ENCODE assay signal across 8 cellular contexts in the genomic region with DNA sequence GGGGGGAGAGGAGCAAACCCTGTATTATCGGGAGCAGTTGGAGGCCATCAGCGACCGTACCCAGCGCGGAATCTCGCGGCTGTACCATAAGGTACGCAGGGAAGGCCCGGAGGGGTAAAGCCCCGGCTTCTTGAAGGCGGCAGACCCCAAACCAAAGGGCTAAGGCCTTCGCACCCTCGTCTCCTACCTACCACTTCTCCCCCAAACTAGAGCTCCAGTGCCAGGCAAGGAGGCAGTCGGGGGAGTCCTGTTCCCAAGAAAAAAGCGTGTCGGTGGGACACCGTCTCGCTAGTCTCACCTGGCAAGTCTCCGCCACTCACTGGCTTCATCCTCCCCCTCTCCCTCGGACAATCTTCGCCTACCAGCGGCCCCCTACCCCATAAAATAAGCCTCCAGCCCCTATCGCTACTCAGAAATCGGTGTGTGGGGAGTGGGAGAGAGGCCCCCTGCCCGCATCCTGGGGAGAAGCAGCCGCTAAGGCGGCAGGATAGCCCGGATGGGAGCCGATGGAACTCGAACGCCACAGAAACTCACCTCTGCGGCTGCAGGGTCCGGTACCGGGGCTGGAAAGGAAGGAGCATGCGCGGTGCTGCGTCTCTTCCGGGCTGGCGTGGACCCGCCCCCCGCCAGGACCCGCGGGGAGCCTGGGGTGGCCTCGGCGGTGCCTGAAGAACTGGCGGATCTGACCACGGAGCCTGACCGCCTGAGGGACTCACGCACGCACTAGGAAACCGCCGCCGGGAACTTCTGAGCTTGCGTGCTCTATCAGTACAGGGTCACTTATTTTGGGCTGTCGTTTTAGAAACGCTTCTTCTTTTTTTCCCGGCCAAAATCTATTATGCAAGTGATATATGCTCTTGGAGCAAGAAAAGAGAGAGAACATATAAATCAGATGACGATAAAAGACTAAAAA. TPM values are rescaled to one million over a fixed set of nuclear protein-coding genes. Genes with fewer than 3 reads are reported as not detected.
DNase-seq lines count a peak whose midpoint lies in the region; ATAC-seq and TF ChIP-seq lines count a peak whose summit lies in the region.

A gene (minus strand): TSS at position 572 of the 913 bp plus-strand sequence. CDS start 848 bp downstream, outside the sequence.

- H3K9me3 ChIP-seq in AG04450 (ENCODE audit: control insufficient read depth, insufficient read depth, low read length), result peaks cover 1% of the 10 kb centered on the region

- H3K27me3 ChIP-seq in AG04450 (ENCODE audit: control insufficient read depth, insufficient read depth, low read length), result no peaks in the 10 kb centered on the region

- H3K4me3 ChIP-seq in AG04450 (ENCODE audit: low read depth, low read length), result peak within 1 kb of the TSS; percentile 99

- POLR2A ChIA-PET in AG04450 (lab: Yijun Ruan, JAX), result interaction anchor here (0.6 to 1.8 kb wide), 12 partner anchors 10 to 230 kb away, joined by 3 to 30 read pairs (median 4); a partner anchor contains a TSS

- H3K27ac ChIP-seq in AG04450 (ENCODE audit: low read depth, low read length), result peak within 1 kb of the TSS; percentile 65

- DNase-seq in AG04450 (ENCODE audit: low read depth, low spot score) (peak; percentile 75), NCI-H510A treated with DMSO at 0.1 percent for 48 hours (lab: John Stamatoyannopoulos, UW) (peak; percentile 95), cerebellar nuclear complex (lab: John Stamatoyannopoulos, UW) (peak; percentile 43 to 65), islet precursor cell (peak; percentile 96)
- DNase-seq in activated CD4-positive, alpha-beta T cell treated with anti-CD3 and anti-CD28 coated beads for 1 hour, result peak; percentile 81
- peak; percentile 94 for DNase-seq in stimulated activated CD4-positive, alpha-beta T cell treated with anti-CD3 and anti-CD28 coated beads, Interleukin-12 subunit alpha, Interleukin-12 subunit beta, amount 100 ng/mL, for 4 hours

- ATAC-seq in GM19035 (IDR thresholded peaks at IDR 0.05; ENCODE audit: unreplicated experiment), result peak; percentile 88
- peak; percentile 62 for ATAC-seq in HG03378 (IDR thresholded peaks at IDR 0.05; ENCODE audit: unreplicated experiment)

- no peak; the same call in 1 of the 2 replicates for TF ChIP-seq CTCF in AG04450 (IDR thresholded peaks at IDR 0.05; ENCODE audit: low read depth, low read length)

- CTCF ChIA-PET in AG04450 (lab: Charles Lee), result interaction anchor here (0.7 to 1.8 kb wide), 7 partner anchors 34 to 328 kb away, joined by 3 to 11 read pairs (median 4); no protein-coding TSS in a partner anchor

RNA-seq across cellular contexts. Expression of the gene that starts here (rescaled TPM):
- polyA plus RNA-seq in AG04450 (2011; rRNA removed), result 2,426 and 3,003 TPM in 2 replicates
- polyA minus RNA-seq in AG04450 (2011; rRNA and poly(A)+ RNA removed), result 908 and 1,136 TPM in 2 replicates

Comparison
In these comparisons a context has a peak if more than half of its experiments do, and no peak if none do; other contexts are left out.
1. Peak in every context shown above with its lines: DNase-seq, ATAC-seq, H3K4me3 ChIP-seq and H3K27ac ChIP-seq.